In genomic region chr4:41257901-41258300, GRCh38 we compare ENCODE assay signal across 8 cellular contexts.
DNase-seq lines count a peak whose midpoint lies in the region; ATAC-seq and TF ChIP-seq lines count a peak whose summit lies in the region.

No MANE protein-coding gene starts in this region.

- H3K4me1 ChIP-seq in RWPE2 (ENCODE audit: insufficient read depth, poor library complexity, severe bottlenecking): no peaks in the 10 kb centered on the region

- no peak overlapping the region for H3K27ac ChIP-seq in RWPE2 (ENCODE audit: poor library complexity, severe bottlenecking)

- H3K4me3 ChIP-seq in RWPE2 (ENCODE audit: severe bottlenecking) (peak overlapping the region; percentile 44), foreskin fibroblast (ENCODE audit: low read depth in 1 of 2, low read length in 2 of 2) (peak overlapping the region; percentile 69 to 79), skeletal muscle cell (ENCODE audit: low read depth, low read length) (peak overlapping the region; percentile 87)

- H3K9me3 ChIP-seq in RWPE2 (ENCODE audit: severe bottlenecking): no peaks in the 10 kb centered on the region

- peaks cover 17% of the 10 kb centered on the region for H3K27me3 ChIP-seq in RWPE2 (ENCODE audit: insufficient read depth, poor library complexity, severe bottlenecking)

- peak; percentile 26 for DNase-seq in NCI-H1436 (lab: John Stamatoyannopoulos, UW)
- no peak for DNase-seq in NCI-H1436 treated with DMSO at 0.1 percent for 48 hours (lab: John Stamatoyannopoulos, UW)
- DNase-seq in RWPE2 (ENCODE audit: low spot score): no peak
- DNase-seq in foreskin fibroblast: no peak
- DNase-seq in skeletal muscle cell (ENCODE audit: low read depth): no peak
- DNase-seq in Ammon's horn (ENCODE audit: low spot score): no peak
- DNase-seq in NCI-H226: no peak

- no peak for ATAC-seq in RWPE2 (ENCODE audit: low read depth)
- ATAC-seq in GM19395 (IDR thresholded peaks at IDR 0.05; ENCODE audit: unreplicated experiment): no peak

- H3K36me3 ChIP-seq in RWPE2 (ENCODE audit: low read depth): no peaks in the 10 kb centered on the region

- TF ChIP-seq CTCF in RWPE2 (IDR thresholded peaks at IDR 0.05; ENCODE audit: poor library complexity, severe bottlenecking) (no peak), foreskin fibroblast (IDR thresholded peaks at IDR 0.05; ENCODE audit: low read depth, low read length) (no peak)
